In genomic region chr1:9580942-9581341, GRCh38 we compare ENCODE assay signal across 18 cellular contexts. TPM values are rescaled to one million over a fixed set of nuclear protein-coding genes. Genes with fewer than 3 reads are reported as not detected.
DNase-seq lines count a peak whose midpoint lies in the region; ATAC-seq and TF ChIP-seq lines count a peak whose summit lies in the region.
"Had no signal": no experiment of that assay in that cellular context is flagged by ENCODE, and none has a peak within 500 bp of the region (broad histone marks: within the 10 kb centered on the region; RNA-seq: fewer than 3 reads in every experiment).

No MANE protein-coding gene starts in this region.

- H3K27me3 ChIP-seq in CD4-positive, CD25-positive, alpha-beta regulatory T cell (ENCODE audit: control insufficient read depth, insufficient read depth, low read length) = no peaks in the 10 kb centered on the region
- H3K27me3 ChIP-seq in sigmoid colon = no peaks in the 10 kb centered on the region

- H3K9me3 Mint-ChIP-seq in CD4-positive, CD25-positive, alpha-beta regulatory T cell = no peaks in the 10 kb centered on the region
- no peaks in the 10 kb centered on the region for H3K9me3 Mint-ChIP-seq in nephron progenitor cell
- H3K9me3 Mint-ChIP-seq: CD4-positive, alpha-beta memory T cell; H9 had no signal

- H3K4me3 ChIP-seq in CD4-positive, CD25-positive, alpha-beta regulatory T cell (ENCODE audit: low read depth, low read length) = no peak overlapping the region
- no peak overlapping the region for H3K4me3 ChIP-seq in sigmoid colon
- H3K4me3 ChIP-seq: A549, GM12878 had no signal

- peak; percentile 8 for DNase-seq in activated effector memory CD4-positive, alpha-beta T cell treated with anti-CD3 and anti-CD28 coated beads, Interleukin-2, amount 50 U/mL, for 16 hours
- DNase-seq in activated effector memory CD4-positive, alpha-beta T cell treated with Interleukin-2 at 50 U/mL for 16 hours = no peak
- no peak for DNase-seq in CD4-positive, CD25-positive, alpha-beta regulatory T cell
- DNase-seq in nephron progenitor cell (no peak), sigmoid colon (peak; percentile 33), posterior cingulate gyrus (no peak), posterior vena cava (ENCODE audit: low spot score) (no peak)
- DNase-seq: AML-193; CD4-positive, alpha-beta memory T cell; DMS 273 treated with DMSO at 0.1 percent for 48 hours; DMS53; DND-41; EL; H9 had no signal

- peaks cover 11% of the 10 kb centered on the region for H3K36me3 Mint-ChIP-seq in CD4-positive, CD25-positive, alpha-beta regulatory T cell
- peaks cover 59% of the 10 kb centered on the region for H3K36me3 Mint-ChIP-seq in nephron progenitor cell (ENCODE audit: low read depth)

- TF ChIP-seq CTCF in nephron progenitor cell (IDR thresholded peaks at IDR 0.05) = no peak
- TF ChIP-seq CTCF in sigmoid colon (IDR thresholded peaks at IDR 0.05) = no peak

- H3K27ac Mint-ChIP-seq in CD4-positive, CD25-positive, alpha-beta regulatory T cell = peak overlapping the region in 2 of 3 donors; percentile 40 to 53
- peak overlapping the region; percentile 88 for H3K27ac Mint-ChIP-seq in nephron progenitor cell

- no peak for TF ChIP-seq EP300 in sigmoid colon (IDR thresholded peaks at IDR 0.05)

- H3K27ac ChIP-seq in CD4-positive, CD25-positive, alpha-beta regulatory T cell (ENCODE audit: insufficient read depth, low read length, poor library complexity, severe bottlenecking) = no peak overlapping the region
- no peak overlapping the region for H3K27ac ChIP-seq in sigmoid colon
- H3K27ac ChIP-seq: 22Rv1, A549, C4-2B had no signal

- no peaks in the 10 kb centered on the region for H3K4me1 Mint-ChIP-seq in CD4-positive, CD25-positive, alpha-beta regulatory T cell
- peaks cover under 1% of the 10 kb centered on the region for H3K4me1 Mint-ChIP-seq in nephron progenitor cell
- H3K4me1 Mint-ChIP-seq: CD4-positive, alpha-beta memory T cell; H9 had no signal

- WGBS in sigmoid colon, 2 donors = 88 to 92% methylated on average over 2 of the region's 2 CpGs

- ATAC-seq in CD4-positive, CD25-positive, alpha-beta regulatory T cell (ENCODE audit: low read depth in 2 of 2) = no peak
- ATAC-seq: A549, GM12878 had no signal

- H3K4me3 Mint-ChIP-seq in CD4-positive, CD25-positive, alpha-beta regulatory T cell = no peak overlapping the region
- no peak overlapping the region for H3K4me3 Mint-ChIP-seq in nephron progenitor cell
- H3K4me3 Mint-ChIP-seq: CD4-positive, alpha-beta memory T cell; H9 had no signal

- intact Hi-C loops in sigmoid colon (cut with DNase I) = no loop called here
- intact Hi-C loops in posterior cingulate gyrus (cut with DNase I) = no loop called here
- intact Hi-C loops in posterior vena cava (cut with DNase I) = no loop called here

- peaks cover 3% of the 10 kb centered on the region for H3K36me3 ChIP-seq in CD4-positive, CD25-positive, alpha-beta regulatory T cell (ENCODE audit: control insufficient read depth, insufficient read depth, low read length)
- H3K36me3 ChIP-seq in sigmoid colon = peaks cover 0 to 40% (median 0%) of the 10 kb centered on the region in 4 donors

- no peaks in the 10 kb centered on the region for H3K27me3 Mint-ChIP-seq in CD4-positive, CD25-positive, alpha-beta regulatory T cell
- H3K27me3 Mint-ChIP-seq in nephron progenitor cell (ENCODE audit: low read depth, poor library complexity) = no peaks in the 10 kb centered on the region
- H3K27me3 Mint-ChIP-seq: CD4-positive, alpha-beta memory T cell had no signal

- no peaks in the 10 kb centered on the region for H3K9me3 ChIP-seq in CD4-positive, CD25-positive, alpha-beta regulatory T cell (ENCODE audit: control insufficient read depth in 2 of 2, low read length in 2 of 2)
- no peaks in the 10 kb centered on the region for H3K9me3 ChIP-seq in sigmoid colon
- H3K9me3 ChIP-seq: A549 had no signal

- TF ChIP-seq POLR2A in sigmoid colon (IDR thresholded peaks at IDR 0.05) = no peak

- H3K4me1 ChIP-seq in CD4-positive, CD25-positive, alpha-beta regulatory T cell (ENCODE audit: control insufficient read depth, insufficient read depth, low read length, poor library complexity, severe bottlenecking) = no peaks in the 10 kb centered on the region
- peaks cover 0 to 8% (median 0%) of the 10 kb centered on the region in 4 donors for H3K4me1 ChIP-seq in sigmoid colon
- H3K4me1 ChIP-seq: A549 had no signal

RNA-seq across cellular contexts. Expression of gene TMEM201, which starts 7.8 kb away (rescaled TPM):
- total RNA-seq in CD4-positive, CD25-positive, alpha-beta regulatory T cell = 12.1 TPM
- polyA plus RNA-seq in CD4-positive, CD25-positive, alpha-beta regulatory T cell = 1 to 10 TPM; 1.1 to 1.6 (median 1.4) TPM
- total RNA-seq in sigmoid colon = 1 to 10 TPM; 3.5 to 5.8 (median 4.6) TPM
- 1 to 10 TPM in 2 of 3 donors, under 1 TPM in 1; 0.23 to 7.4 (median 1.2) TPM for polyA plus RNA-seq in sigmoid colon
- 1 to 10 TPM; 6.1 to 6.9 TPM for total RNA-seq in posterior vena cava

RNA-seq across cellular contexts. Expression of gene SLC25A33, which starts 41.7 kb away (rescaled TPM):
- 4.5 TPM for total RNA-seq in CD4-positive, CD25-positive, alpha-beta regulatory T cell
- 1 to 10 TPM; 2.7 to 4.5 (median 3.5) TPM for polyA plus RNA-seq in CD4-positive, CD25-positive, alpha-beta regulatory T cell
- 10 to 100 TPM in 2 of 4 donors, 1 to 10 TPM in 2; 3.9 to 11.8 (median 9.0) TPM for total RNA-seq in sigmoid colon
- 10 to 100 TPM in 1 of 3 donors, 1 to 10 TPM in 2; 5.4 to 16.6 (median 6.2) TPM for polyA plus RNA-seq in sigmoid colon
- 1 to 10 TPM; 2.3 to 4.5 TPM for total RNA-seq in posterior vena cava

Comparison
In these comparisons a context has a peak if more than half of its experiments do, and no peak if none do; other contexts are left out.
1. DNase-seq: peak in activated effector memory CD4-positive, alpha-beta T cell treated with anti-CD3 and anti-CD28 coated beads, Interleukin-2, amount 50 U/mL, for 16 hours (single experiment) and sigmoid colon (single experiment); none in activated effector memory CD4-positive, alpha-beta T cell treated with Interleukin-2 at 50 U/mL for 16 hours (single experiment), CD4-positive, CD25-positive, alpha-beta regulatory T cell (0 of 3), nephron progenitor cell (single experiment), posterior cingulate gyrus (0 of 10) and posterior vena cava (single experiment).